ENCODE assay signal across 31 cellular contexts in the genomic region with DNA sequence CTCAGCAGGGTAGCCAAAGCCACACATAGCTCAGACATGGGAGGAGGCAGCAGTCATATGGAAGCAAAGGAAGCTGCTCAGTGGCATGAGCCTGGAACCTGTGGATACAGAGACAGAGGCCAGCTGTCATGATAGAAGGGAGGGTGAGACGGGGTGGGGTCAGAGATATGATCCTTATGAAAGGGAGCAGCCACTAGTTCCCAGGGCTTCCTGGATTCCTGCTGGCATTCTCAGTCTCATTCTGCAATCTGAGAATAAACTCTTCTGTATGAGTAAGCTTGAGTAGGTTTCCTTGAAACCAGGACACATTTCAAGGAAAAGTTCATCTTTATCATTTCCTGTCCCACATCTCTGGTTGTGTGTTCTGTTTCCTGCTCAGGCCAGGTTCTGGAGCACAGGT.
A peak's percentile ranks its signal among the peaks of the same experiment; 100 is the strongest.
DNase-seq lines count a peak whose midpoint lies in the region; ATAC-seq, FAIRE-seq and TF ChIP-seq lines count a peak whose summit lies in the region.
"Had no signal": no experiment of that assay in that cellular context is flagged by ENCODE, and none has a peak within 500 bp of the region (broad histone marks: within the 10 kb centered on the region; RNA-seq: fewer than 3 reads in every experiment).

No MANE protein-coding gene starts in this region.

- H3K9ac ChIP-seq in GM23248, result no peak overlapping the region
- H3K9ac ChIP-seq: neural progenitor cell had no signal

- FAIRE-seq in bronchial epithelial cell (lab: Jason Lieb, UNC), result no peak
- FAIRE-seq: D721Med, GM12878 had no signal

- no peak overlapping the region for H3K4me3 ChIP-seq in AG04449 (ENCODE audit: low read depth, low read length)
- no peak overlapping the region for H3K4me3 ChIP-seq in GM23248
- no peak overlapping the region for H3K4me3 ChIP-seq in bronchial epithelial cell (ENCODE audit: low read depth, low read length)
- H3K4me3 ChIP-seq in MG63, result no peak overlapping the region
- H3K4me3 ChIP-seq: GM12878, left lung, neural progenitor cell, Peyer's patch, suprapubic skin, upper lobe of left lung had no signal

- no peaks in the 10 kb centered on the region for H3K79me2 ChIP-seq in GM23248 (ENCODE audit: insufficient read depth)

- H3K36me3 ChIP-seq in GM23248 (ENCODE audit: low read depth) (no peaks in the 10 kb centered on the region), bronchial epithelial cell (ENCODE audit: control insufficient read depth, insufficient read depth, low read length) (no peaks in the 10 kb centered on the region), MG63 (no peaks in the 10 kb centered on the region)
- H3K36me3 ChIP-seq: left lung, neural progenitor cell, Peyer's patch, suprapubic skin, upper lobe of left lung had no signal

- WGBS in GM23248 (ENCODE audit: low coverage in 1 of 2, low lambda C conversion rate in 2 of 2, missing lambda C conversion rate in 2 of 2), 2 experiments, result 0% methylated on average over 1 of the region's 1 CpG

- H4K20me1 ChIP-seq in GM23248 (ENCODE audit: insufficient read depth), result no peaks in the 10 kb centered on the region

- H3K27me3 ChIP-seq in GM23248 (replicated peaks; ENCODE audit: insufficient read depth) (no peaks in the 10 kb centered on the region; the same call in none of the 2 replicates), bronchial epithelial cell (ENCODE audit: control insufficient read depth, insufficient read depth, low read length) (no peaks in the 10 kb centered on the region), MG63 (no peaks in the 10 kb centered on the region)
- H3K27me3 ChIP-seq: left lung, neural progenitor cell, Peyer's patch, suprapubic skin, upper lobe of left lung had no signal

- ATAC-seq in HG02852 (IDR thresholded peaks at IDR 0.05; ENCODE audit: unreplicated experiment), result no peak
- ATAC-seq: GM12878, left lung, right cardiac atrium had no signal

- H3K9me2 ChIP-seq in GM23248 (ENCODE audit: insufficient read depth), result no peaks in the 10 kb centered on the region

- H3K4me1 ChIP-seq in GM23248 (ENCODE audit: insufficient read depth), result 0 out of 2 replicates have a peak, but pooled peaks cover 5% of the 10 kb centered on the region
- H3K4me1 ChIP-seq: left lung, neural progenitor cell, Peyer's patch, suprapubic skin, upper lobe of left lung had no signal

- no peak overlapping the region for H3K4me2 ChIP-seq in GM23248 (ENCODE audit: unreplicated experiment)
- H3K4me2 ChIP-seq: neural progenitor cell had no signal

- DNase-seq in AG04449 (ENCODE audit: low read depth, low spot score) (peak; percentile 24), GM23248 (peak; percentile 52), bronchial epithelial cell (ENCODE audit: low read depth) (peak; percentile 49), hepatic stellate cell (ENCODE audit: low spot score) (peak; percentile 63), MG63 (no peak), KG1 (lab: John Stamatoyannopoulos, UW) (no peak), NOMO-1 treated with DMSO at 0.1 percent for 48 hours (lab: John Stamatoyannopoulos, UW; ENCODE audit: unreplicated experiment) (no peak)
- DNase-seq: activated CD4-positive, alpha-beta T cell treated with anti-CD3 and anti-CD28 coated beads for 4 hours; activated effector memory CD4-positive, alpha-beta T cell treated with Interleukin-2 at 50 U/mL for 16 hours; anterior cingulate cortex; CD4-positive, alpha-beta memory T cell; cortex of kidney; effector memory CD4-positive, alpha-beta T cell; erythroblast; H9; hypothalamus; left lung; NCI-H146; NCI-H226; NCI-H526 treated with DMSO at 0.1 percent for 48 hours; Peyer's patch; right cardiac atrium; SHP77; stimulated activated CD4-positive, alpha-beta T cell treated with anti-CD3 and anti-CD28 coated beads, Interleukin-1b, Interleukin-23, amount 100 ng/mL, for 48 hours; stimulated activated naive CD4-positive, alpha-beta T cell treated with Interleukin-2 at 50 U/mL for 16 hours; upper lobe of left lung had no signal

- no peaks in the 10 kb centered on the region for H3K9me3 ChIP-seq in GM23248 (ENCODE audit: low read depth)
- no peaks in the 10 kb centered on the region for H3K9me3 ChIP-seq in MG63
- H3K9me3 ChIP-seq: left lung, Peyer's patch, suprapubic skin, upper lobe of left lung had no signal

- H2AFZ ChIP-seq in GM23248, result no peak overlapping the region
- H2AFZ ChIP-seq: neural progenitor cell had no signal

- TF ChIP-seq CTCF in AG04449 (IDR thresholded peaks at IDR 0.05; ENCODE audit: insufficient read depth, low read length, missing control alignments), result no peak
- no peak for TF ChIP-seq CTCF in bronchial epithelial cell (IDR thresholded peaks at IDR 0.05; ENCODE audit: insufficient read depth, low read length, severe bottlenecking)

- CTCF ChIA-PET in AG04449 (lab: Yijun Ruan, JAX), result no interaction called here

- POLR2A ChIA-PET in AG04449 (lab: Yijun Ruan, JAX), result no interaction called here

- H3F3A ChIP-seq in GM23248 (ENCODE audit: insufficient read depth), result no peaks in the 10 kb centered on the region

- in situ Hi-C loops in GM23248 (cut with MboI), result no loop called here

- no peak overlapping the region for H3K27ac ChIP-seq in GM23248
- H3K27ac ChIP-seq: left lung, neural progenitor cell, Peyer's patch, suprapubic skin, upper lobe of left lung had no signal

Comparison
In these comparisons a context has a peak if more than half of its experiments do, and no peak if none do; other contexts are left out.
1. DNase-seq: peak in AG04449 (single experiment), GM23248 (single experiment), bronchial epithelial cell (single experiment) and hepatic stellate cell (single experiment); none in MG63 (single experiment), KG1 (single experiment) and NOMO-1 treated with DMSO at 0.1 percent for 48 hours (single experiment).